In genomic region chr4:77734928-77735327, GRCh38 we compare ENCODE assay signal across 9 cellular contexts.
A peak's percentile ranks its signal among the peaks of the same experiment; 100 is the strongest.
DNase-seq lines count a peak whose midpoint lies in the region; ATAC-seq and TF ChIP-seq lines count a peak whose summit lies in the region.
"Had no signal": no experiment of that assay in that cellular context is flagged by ENCODE, and none has a peak within 500 bp of the region (broad histone marks: within the 10 kb centered on the region; RNA-seq: fewer than 3 reads in every experiment).

No MANE protein-coding gene starts in this region.

- H3K27me3 Mint-ChIP-seq in GM23338 (ENCODE audit: insufficient read depth, low read depth, poor library complexity) (no peaks in the 10 kb centered on the region), IgD-negative memory B cell (no peaks in the 10 kb centered on the region)
- no peaks in the 10 kb centered on the region for H3K27me3 Mint-ChIP-seq in activated T-cell treated with anti-CD3 and anti-CD28 coated beads, Interleukin-2, amount 50 U/mL, for 4 hours (ENCODE audit: low read depth)

- peak; percentile 91 for ATAC-seq in GM23338
- peak; percentile 96 to 99 for ATAC-seq in activated T-cell treated with anti-CD3 and anti-CD28 coated beads, Interleukin-2, amount 50 U/mL, for 4 hours
- peak; percentile 74 to 80 for ATAC-seq in lower lobe of right lung
- no peak for ATAC-seq in gastroesophageal sphincter
- ATAC-seq: A549 had no signal

- no peak overlapping the region for H3K9ac ChIP-seq in Karpas-422 (ENCODE audit: low read length)

- peak; percentile 0 for DNase-seq in NK-92 treated with Interleukin-12 subunit alpha and Interleukin-12 subunit beta, amount 100 ng/mL, for 24 hours (lab: John Stamatoyannopoulos, UW)
- no peak for DNase-seq in NK-92 (lab: John Stamatoyannopoulos, UW; ENCODE audit: unreplicated experiment)
- DNase-seq in GM23338 (ENCODE audit: low spot score): peak; percentile 58
- DNase-seq in activated T-cell treated with anti-CD3 and anti-CD28 coated beads, Interleukin-2, amount 50 U/mL, for 4 hours: no peak
- no peak for DNase-seq in lower lobe of right lung
- DNase-seq in Karpas-422: no peak

- H3K27ac ChIP-seq in GM23338 (ENCODE audit: low read depth): no peak overlapping the region
- no peak overlapping the region for H3K27ac ChIP-seq in lower lobe of right lung
- H3K27ac ChIP-seq in gastroesophageal sphincter: no peak overlapping the region
- no peak overlapping the region for H3K27ac ChIP-seq in Karpas-422 (ENCODE audit: low read length)
- H3K27ac ChIP-seq: A549 had no signal

- H3K9me3 ChIP-seq in lower lobe of right lung (no peaks in the 10 kb centered on the region), gastroesophageal sphincter (no peaks in the 10 kb centered on the region), Karpas-422 (ENCODE audit: low read length) (no peaks in the 10 kb centered on the region)
- H3K9me3 ChIP-seq: A549 had no signal

- H3K4me1 Mint-ChIP-seq in GM23338 (peaks cover 8% of the 10 kb centered on the region; the same call in 2 of the 3 replicates), IgD-negative memory B cell (peaks cover 31 to 49% (median 37%) of the 10 kb centered on the region in 3 donors)
- peaks cover 53% of the 10 kb centered on the region for H3K4me1 Mint-ChIP-seq in activated T-cell treated with anti-CD3 and anti-CD28 coated beads, Interleukin-2, amount 50 U/mL, for 4 hours (ENCODE audit: low read depth)

- no peaks in the 10 kb centered on the region for H3F3A ChIP-seq in GM23338 (replicated peaks; ENCODE audit: low read depth)

- H3K27me3 ChIP-seq in GM23338 (ENCODE audit: insufficient read depth) (no peaks in the 10 kb centered on the region), lower lobe of right lung (ENCODE audit: low read depth) (no peaks in the 10 kb centered on the region), gastroesophageal sphincter (no peaks in the 10 kb centered on the region), Karpas-422 (ENCODE audit: low read length) (no peaks in the 10 kb centered on the region)

- H3K4me1 ChIP-seq in GM23338 (ENCODE audit: insufficient read depth) (no peaks in the 10 kb centered on the region), lower lobe of right lung (no peaks in the 10 kb centered on the region), gastroesophageal sphincter (no peaks in the 10 kb centered on the region), Karpas-422 (ENCODE audit: low read length) (peaks cover 31% of the 10 kb centered on the region)
- H3K4me1 ChIP-seq: A549 had no signal

- 71 to 77% methylated on average over 4 of the region's 4 CpGs for WGBS in gastroesophageal sphincter (ENCODE audit: low coverage in 1 of 2), 2 donors

- H4K20me1 ChIP-seq in GM23338 (replicated peaks; ENCODE audit: insufficient read depth) (no peaks in the 10 kb centered on the region), Karpas-422 (ENCODE audit: insufficient read depth, low read depth, low read length) (no peaks in the 10 kb centered on the region)

- TF ChIP-seq CTCF in GM23338 (conservative IDR thresholded peaks at IDR 0.05; ENCODE audit: low read depth in 2 of 2) (no peak), lower lobe of right lung (IDR thresholded peaks at IDR 0.05) (no peak), gastroesophageal sphincter (IDR thresholded peaks at IDR 0.05) (no peak)

- H3K79me2 ChIP-seq in GM23338 (replicated peaks; ENCODE audit: insufficient read depth) (no peaks in the 10 kb centered on the region), Karpas-422 (ENCODE audit: low read length) (0 out of 2 replicates have a peak, but pooled peaks cover 4% of the 10 kb centered on the region)

- no peaks in the 10 kb centered on the region for H3K9me3 Mint-ChIP-seq in GM23338
- no peaks in the 10 kb centered on the region for H3K9me3 Mint-ChIP-seq in IgD-negative memory B cell
- no peaks in the 10 kb centered on the region for H3K9me3 Mint-ChIP-seq in activated T-cell treated with anti-CD3 and anti-CD28 coated beads, Interleukin-2, amount 50 U/mL, for 4 hours

- no peak overlapping the region for H3K4me3 Mint-ChIP-seq in GM23338
- no peak overlapping the region for H3K4me3 Mint-ChIP-seq in IgD-negative memory B cell
- peak overlapping the region; percentile 64 for H3K4me3 Mint-ChIP-seq in activated T-cell treated with anti-CD3 and anti-CD28 coated beads, Interleukin-2, amount 50 U/mL, for 4 hours

- no peaks in the 10 kb centered on the region for H3K9me2 ChIP-seq in GM23338 (ENCODE audit: insufficient read depth)
- no peaks in the 10 kb centered on the region for H3K9me2 ChIP-seq in Karpas-422 (replicated peaks; ENCODE audit: insufficient read depth, low read length)

- no peak for TF ChIP-seq POLR2A in gastroesophageal sphincter (IDR thresholded peaks at IDR 0.05)

- intact Hi-C loops in lower lobe of right lung (cut with DNase I): no loop called here

- H2AFZ ChIP-seq in GM23338 (no peak overlapping the region), Karpas-422 (ENCODE audit: low read length) (no peak overlapping the region)

- H3K36me3 Mint-ChIP-seq in GM23338 (ENCODE audit: low read depth) (no peaks in the 10 kb centered on the region), IgD-negative memory B cell (peaks cover 5% of the 10 kb centered on the region)
- H3K36me3 Mint-ChIP-seq in activated T-cell treated with anti-CD3 and anti-CD28 coated beads, Interleukin-2, amount 50 U/mL, for 4 hours (ENCODE audit: insufficient read depth): peaks cover 62% of the 10 kb centered on the region

- H3K36me3 ChIP-seq in GM23338 (ENCODE audit: insufficient read depth) (no peaks in the 10 kb centered on the region), lower lobe of right lung (peaks cover 23% of the 10 kb centered on the region), gastroesophageal sphincter (peaks cover 0 to 8% of the 10 kb centered on the region in 2 donors), Karpas-422 (ENCODE audit: insufficient read depth, low read length) (no peaks in the 10 kb centered on the region; the same call in 1 of the 2 replicates)

- TF ChIP-seq EP300 in gastroesophageal sphincter (IDR thresholded peaks at IDR 0.05): no peak

- H3K27ac Mint-ChIP-seq in GM23338: peak overlapping the region; percentile 77
- peak overlapping the region; percentile 13 to 81 (median 61) for H3K27ac Mint-ChIP-seq in IgD-negative memory B cell

- no peak overlapping the region for H3K4me2 ChIP-seq in GM23338
- no peak overlapping the region for H3K4me2 ChIP-seq in Karpas-422 (ENCODE audit: low read depth, low read length, poor library complexity, severe bottlenecking)
- H3K4me2 ChIP-seq: A549 had no signal

- H3K4me3 ChIP-seq in GM23338: no peak overlapping the region
- H3K4me3 ChIP-seq in lower lobe of right lung: no peak overlapping the region
- no peak overlapping the region for H3K4me3 ChIP-seq in gastroesophageal sphincter
- no peak overlapping the region for H3K4me3 ChIP-seq in Karpas-422 (ENCODE audit: low read length)
- H3K4me3 ChIP-seq: A549 had no signal

TF ChIP-seq in GM23338, 12 proteins besides CTCF, POLR2A, EP300 and RAD21:
- TF ChIP-seq REST (IDR thresholded peaks at IDR 0.05; ENCODE audit: unreplicated experiment) (no peak), JUNB (IDR thresholded peaks at IDR 0.05; ENCODE audit: unreplicated experiment) (no peak)

Comparison
In these comparisons a context has a peak if more than half of its experiments do, and no peak if none do; other contexts are left out.
1. DNase-seq: peak in NK-92 treated with Interleukin-12 subunit alpha and Interleukin-12 subunit beta, amount 100 ng/mL, for 24 hours (single experiment) and GM23338 (single experiment); none in NK-92 (single experiment), activated T-cell treated with anti-CD3 and anti-CD28 coated beads, Interleukin-2, amount 50 U/mL, for 4 hours (single experiment), lower lobe of right lung (single experiment) and Karpas-422 (single experiment).